ENCODE assay signal across 13 cellular contexts in genomic region chr4:82362565-82362964, GRCh38. TPM values are rescaled to one million over a fixed set of nuclear protein-coding genes. Genes with fewer than 3 reads are reported as not detected.
DNase-seq lines count a peak whose midpoint lies in the region; ATAC-seq lines count a peak whose summit lies in the region.
"Had no signal": no experiment of that assay in that cellular context is flagged by ENCODE, and none has a peak within 500 bp of the region (broad histone marks: within the 10 kb centered on the region; RNA-seq: fewer than 3 reads in every experiment).

No MANE protein-coding gene starts in this region.

- POLR2A ChIA-PET in CD4-positive, alpha-beta memory T cell (lab: Charles Lee; ENCODE audit: partially characterized antibody) = interaction anchor here (0.9 to 3.4 kb wide), 5 partner anchors 10 to 67 kb away, joined by 3 to 21 read pairs (median 4); partner anchors contain the start of gene HNRNPD

- H3K27ac ChIP-seq in CD4-positive, alpha-beta memory T cell (ENCODE audit: low read depth, low read length) = no peak overlapping the region
- H3K27ac ChIP-seq: left ventricle myocardium inferior, thoracic aorta had no signal

- peak overlapping the region in 7 of 8 donors; percentile 2 to 77 (median 57) for H3K4me3 Mint-ChIP-seq in CD4-positive, alpha-beta memory T cell
- H3K4me3 Mint-ChIP-seq in IgD-negative memory B cell (peak overlapping the region in 3 of 4 donors; percentile 55 to 89 (median 88)), memory B cell (peak overlapping the region; percentile 7)

- H3K4me1 ChIP-seq in CD4-positive, alpha-beta memory T cell (ENCODE audit: insufficient read depth, low read length) = peaks cover 98% of the 10 kb centered on the region

- no peaks in the 10 kb centered on the region for H3K27me3 Mint-ChIP-seq in CD4-positive, alpha-beta memory T cell
- no peaks in the 10 kb centered on the region for H3K27me3 Mint-ChIP-seq in IgD-negative memory B cell
- no peaks in the 10 kb centered on the region for H3K27me3 Mint-ChIP-seq in memory B cell
- H3K27me3 Mint-ChIP-seq: progenitor cell of endocrine pancreas had no signal

- peak; percentile 79 for ATAC-seq in GM19023 (IDR thresholded peaks at IDR 0.05; ENCODE audit: unreplicated experiment)
- ATAC-seq in memory B cell (ENCODE audit: low read depth) = peak; percentile 55
- no peak for ATAC-seq in GM18519 (IDR thresholded peaks at IDR 0.05; ENCODE audit: low FRiP score, unreplicated experiment)

- intact Hi-C loops in CD4-positive, alpha-beta memory T cell (cut with micrococcal nuclease) = loop anchor here (5.0 kb wide), 2 partner anchors 240 to 520 kb away; no protein-coding TSS in a partner anchor

- no peaks in the 10 kb centered on the region for H3K9me3 ChIP-seq in CD4-positive, alpha-beta memory T cell (ENCODE audit: control insufficient read depth in 1 of 2, low read length in 2 of 2)
- H3K9me3 ChIP-seq: left ventricle myocardium inferior, thoracic aorta had no signal

- no peaks in the 10 kb centered on the region for H3K9me3 Mint-ChIP-seq in CD4-positive, alpha-beta memory T cell
- no peaks in the 10 kb centered on the region for H3K9me3 Mint-ChIP-seq in IgD-negative memory B cell
- no peaks in the 10 kb centered on the region for H3K9me3 Mint-ChIP-seq in memory B cell

- no peak for DNase-seq in CD4-positive, alpha-beta memory T cell
- no peak for DNase-seq in memory B cell (ENCODE audit: low spot score in 2 of 2)
- DNase-seq in NCI-H1092 treated with DMSO at 0.1 percent for 48 hours (lab: John Stamatoyannopoulos, UW) = no peak
- no peak for DNase-seq in NCI-H2196 treated with DMSO at 0.1 percent for 48 hours (lab: John Stamatoyannopoulos, UW; ENCODE audit: unreplicated experiment)
- DNase-seq in germinal center (ENCODE audit: low spot score) = no peak
- DNase-seq: dermis blood vessel endothelial cell; left ventricle myocardium inferior; NK-92 treated with Interleukin-12 subunit alpha and Interleukin-12 subunit beta, amount 100 ng/mL, for 24 hours had no signal

- H3K36me3 Mint-ChIP-seq in CD4-positive, alpha-beta memory T cell = peaks cover 18 to 61% of the 10 kb centered on the region in 2 donors
- H3K36me3 Mint-ChIP-seq in IgD-negative memory B cell (no peaks in the 10 kb centered on the region), memory B cell (peaks cover 13% of the 10 kb centered on the region)

- no peak overlapping the region for H3K4me3 ChIP-seq in CD4-positive, alpha-beta memory T cell (ENCODE audit: low read length in 2 of 2)
- H3K4me3 ChIP-seq: left ventricle myocardium inferior, thoracic aorta had no signal

- CTCF ChIA-PET in CD4-positive, alpha-beta memory T cell (lab: Charles Lee; ENCODE audit: partially characterized antibody) = interaction anchor here (2.3 to 3.5 kb wide), 3 partner anchors 8 to 90 kb away, joined by 6 to 24 read pairs (median 18); no protein-coding TSS in a partner anchor

- H3K36me3 ChIP-seq in CD4-positive, alpha-beta memory T cell (ENCODE audit: insufficient read depth, low read length) = peaks cover 9% of the 10 kb centered on the region
- H3K36me3 ChIP-seq: thoracic aorta had no signal

- H3K27ac Mint-ChIP-seq in CD4-positive, alpha-beta memory T cell = peak overlapping the region; percentile 25 to 84 (median 59)
- peak overlapping the region; percentile 50 to 62 (median 61) for H3K27ac Mint-ChIP-seq in IgD-negative memory B cell
- peak overlapping the region; percentile 65 for H3K27ac Mint-ChIP-seq in memory B cell

- H3K4me1 Mint-ChIP-seq in CD4-positive, alpha-beta memory T cell = peaks cover 65 to 94% (median 76%) of the 10 kb centered on the region in 4 donors
- H3K4me1 Mint-ChIP-seq in IgD-negative memory B cell (peaks cover 54 to 73% (median 61%) of the 10 kb centered on the region in 3 donors), memory B cell (peaks cover 53% of the 10 kb centered on the region)

- no peaks in the 10 kb centered on the region for H3K27me3 ChIP-seq in CD4-positive, alpha-beta memory T cell (ENCODE audit: insufficient read depth, low read length)

RNA-seq across cellular contexts. Expression of gene HNRNPD, which starts 11.2 kb away (rescaled TPM):
- total RNA-seq in CD4-positive, alpha-beta memory T cell = 100 to 1,000 TPM; 234 to 247 TPM
- polyA plus RNA-seq in CD4-positive, alpha-beta memory T cell = 100 to 1,000 TPM; 158 to 268 TPM
- 233 TPM for polyA plus RNA-seq in IgD-negative memory B cell

Comparison
In these comparisons a context has a peak if more than half of its experiments do, and no peak if none do; other contexts are left out.
1. H3K4me3 Mint-ChIP-seq: peak in every context shown above with its lines; median percentile 88 in IgD-negative memory B cell; 57 in CD4-positive, alpha-beta memory T cell; 7 in memory B cell.